20 cellular contexts compared by ENCODE assay signal in genomic region chr10:71290806-71291205, GRCh38.
"Had no signal": no experiment of that assay in that cellular context is flagged by ENCODE, and none has a peak within 500 bp of the region (broad histone marks: within the 10 kb centered on the region; RNA-seq: fewer than 3 reads in every experiment).

No MANE protein-coding gene starts in this region.

- H3K27ac ChIP-seq: body of pancreas, sigmoid colon, spleen, upper lobe of left lung, VCaP had no signal

- H3K4me1 ChIP-seq: sigmoid colon had no signal

- H3K27me3 ChIP-seq: body of pancreas, cardiac muscle cell, sigmoid colon, upper lobe of left lung had no signal

- H3K4me3 ChIP-seq: body of pancreas, cardiac muscle cell, lung, sigmoid colon, spleen, upper lobe of left lung had no signal

- H3K36me3 ChIP-seq: sigmoid colon had no signal

- H3K9me3 ChIP-seq: body of pancreas, sigmoid colon, spleen, upper lobe of left lung had no signal

- DNase-seq: activated CD4-positive, alpha-beta memory T cell treated with anti-CD3 and anti-CD28 coated beads, Interleukin-2, amount 10 ng/mL, durations not matched to agents 7 days and 5 days; activated CD4-positive, alpha-beta T cell treated with anti-CD3 and anti-CD28 coated beads, Interleukin-2, amount 10 ng/mL, durations not matched to agents 24 days and 14 days; activated effector memory CD4-positive, alpha-beta T cell treated with anti-CD3 and anti-CD28 coated beads, Interleukin-2, amount 50 U/mL, for 16 hours; activated naive CD4-positive, alpha-beta T cell treated with anti-CD3 and anti-CD28 coated beads, Interleukin-2, amount 50 U/mL, for 16 hours; activated naive CD8-positive, alpha-beta T cell treated with anti-CD3 and anti-CD28 coated beads, Interleukin-2, amount 50 U/mL, for 24 hours; activated T-cell treated with anti-CD3 and anti-CD28 coated beads, Interleukin-2, amount 50 U/mL, for 72 hours; anterior cingulate cortex; body of pancreas; cortex of kidney; kidney; naive B cell; occipital lobe; sigmoid colon; spleen; stimulated activated CD4-positive, alpha-beta T cell treated with anti-CD3 and anti-CD28 coated beads, Interleukin-4, amount 100 ng/mL, for 1 hour; stimulated activated naive CD8-positive, alpha-beta T cell treated with anti-CD3 and anti-CD28 coated beads, Interleukin-15, Interleukin-2, amounts not matched to agents 100 U/mL and 50 U/mL, for 24 hours; upper lobe of left lung had no signal
